Comparison of ENCODE assay signal across 19 cellular contexts in genomic region chr1:101109791-101110190, GRCh38.
"Had no signal": no experiment of that assay in that cellular context is flagged by ENCODE, and none has a peak within 500 bp of the region (broad histone marks: within the 10 kb centered on the region; RNA-seq: fewer than 3 reads in every experiment).

No MANE protein-coding gene starts in this region.

- H3K4me3 Mint-ChIP-seq: nephron, type B pancreatic cell had no signal

- H3K4me1 ChIP-seq: suprapubic skin had no signal

- H3K27ac Mint-ChIP-seq: nephron, type B pancreatic cell had no signal

- DNase-seq: activated CD4-positive, alpha-beta T cell treated with anti-CD3 and anti-CD28 coated beads for 4 hours; activated effector memory CD4-positive, alpha-beta T cell treated with Interleukin-2 at 50 U/mL for 16 hours; activated T-cell treated with anti-CD3 and anti-CD28 coated beads for 4 hours; adrenal gland; caudate nucleus; cortex of kidney; effector CD8-positive, alpha-beta T cell; heart left ventricle; mucosa of descending colon; psoas muscle; spleen; stimulated activated CD4-positive, alpha-beta T cell treated with anti-CD3 and anti-CD28 coated beads, Interleukin-1b, Interleukin-23, amount 100 ng/mL, for 48 hours; stimulated activated naive CD4-positive, alpha-beta T cell; T1000; WERI-Rb-1 had no signal

- ATAC-seq: heart left ventricle, mucosa of descending colon, psoas muscle, sciatic nerve had no signal

- H3K27me3 ChIP-seq: adrenal gland, heart left ventricle, spleen, suprapubic skin had no signal

- H3K36me3 Mint-ChIP-seq: type B pancreatic cell had no signal

- H3K9me3 ChIP-seq: adrenal gland, mucosa of descending colon, psoas muscle, spleen, suprapubic skin had no signal

- H3K36me3 ChIP-seq: adrenal gland, heart left ventricle, spleen, suprapubic skin, WERI-Rb-1 had no signal

- H3K27ac ChIP-seq: adrenal gland, heart left ventricle, psoas muscle, spleen, suprapubic skin, WERI-Rb-1 had no signal

- H3K4me3 ChIP-seq: adrenal gland, heart left ventricle, mucosa of descending colon, psoas muscle, spleen, suprapubic skin had no signal

- H3K9me3 Mint-ChIP-seq: nephron, type B pancreatic cell had no signal

- H3K27me3 Mint-ChIP-seq: type B pancreatic cell had no signal
